14 cellular contexts compared by ENCODE assay signal in genomic region chr7:101108961-101109360, GRCh38. TPM values are rescaled to one million over a fixed set of nuclear protein-coding genes. Genes with fewer than 3 reads are reported as not detected.
DNase-seq lines count a peak whose midpoint lies in the region; ATAC-seq and TF ChIP-seq lines count a peak whose summit lies in the region.
"Had no signal": no experiment of that assay in that cellular context is flagged by ENCODE, and none has a peak within 500 bp of the region (broad histone marks: within the 10 kb centered on the region; RNA-seq: fewer than 3 reads in every experiment).

No MANE protein-coding gene starts in this region.

- ATAC-seq in Right ventricle myocardium superior (ENCODE audit: poor library complexity) (no peak), lower lobe of right lung (no peak)
- ATAC-seq: activated CD4-positive, CD25-positive, alpha-beta regulatory T cell treated with anti-CD3 and anti-CD28 coated beads, Interleukin-2, amount 50 U/mL, for 24 hours; activated T-cell treated with anti-CD3 and anti-CD28 coated beads, Interleukin-2, amount 50 U/mL, for 72 hours had no signal

- H3K27me3 ChIP-seq in right atrium auricular region (no peaks in the 10 kb centered on the region), ascending aorta (no peaks in the 10 kb centered on the region), lower lobe of right lung (ENCODE audit: low read depth) (no peaks in the 10 kb centered on the region), vagina (no peaks in the 10 kb centered on the region), testis (no peaks in the 10 kb centered on the region)
- H3K27me3 ChIP-seq: left lung had no signal

- intact Hi-C loops in Right ventricle myocardium superior (cut with DNase I), result no loop called here
- intact Hi-C loops in ascending aorta (cut with DNase I), result no loop called here
- intact Hi-C loops in lower lobe of right lung (cut with DNase I), result no loop called here
- intact Hi-C loops in vagina (cut with DNase I), result no loop called here
- intact Hi-C loops in testis (cut with DNase I; ENCODE audit: low total_unique reads), result no loop called here

- no peak overlapping the region for H3K4me3 ChIP-seq in right atrium auricular region
- no peak overlapping the region for H3K4me3 ChIP-seq in ascending aorta
- H3K4me3 ChIP-seq in lower lobe of right lung, result no peak overlapping the region
- H3K4me3 ChIP-seq in vagina, result no peak overlapping the region
- no peak overlapping the region for H3K4me3 ChIP-seq in testis
- H3K4me3 ChIP-seq: left lung had no signal

- 77 to 80% methylated on average over 5 to 7 of the region's 7 CpGs for WGBS in testis, 2 donors

- TF ChIP-seq CTCF in right atrium auricular region (IDR thresholded peaks at IDR 0.05) (no peak), ascending aorta (IDR thresholded peaks at IDR 0.05) (no peak), lower lobe of right lung (IDR thresholded peaks at IDR 0.05) (no peak), vagina (IDR thresholded peaks at IDR 0.05) (no peak), testis (IDR thresholded peaks at IDR 0.05) (no peak)

- H3K9me3 ChIP-seq in right atrium auricular region, result no peaks in the 10 kb centered on the region
- H3K9me3 ChIP-seq in ascending aorta, result no peaks in the 10 kb centered on the region
- H3K9me3 ChIP-seq in lower lobe of right lung, result no peaks in the 10 kb centered on the region
- H3K9me3 ChIP-seq in vagina, result no peaks in the 10 kb centered on the region
- no peaks in the 10 kb centered on the region for H3K9me3 ChIP-seq in testis
- H3K9me3 ChIP-seq: left lung had no signal

- H3K27ac ChIP-seq in right atrium auricular region (peak overlapping the region; percentile 40 to 46), ascending aorta (peak overlapping the region; percentile 12 to 53), lower lobe of right lung (peak overlapping the region; percentile 56), vagina (peak overlapping the region; percentile 4), testis (peak overlapping the region in 1 of 2 donors; percentile 63)

- TF ChIP-seq POLR2A in vagina (IDR thresholded peaks at IDR 0.05) (no peak), testis (IDR thresholded peaks at IDR 0.05) (no peak)

- H3K36me3 ChIP-seq in right atrium auricular region (no peaks in the 10 kb centered on the region), ascending aorta (no peaks in the 10 kb centered on the region), lower lobe of right lung (no peaks in the 10 kb centered on the region), vagina (no peaks in the 10 kb centered on the region), testis (ENCODE audit: low read depth, missing control alignments) (no peaks in the 10 kb centered on the region)
- H3K36me3 ChIP-seq: left lung had no signal

- DNase-seq in right atrium auricular region (ENCODE audit: low spot score) (no peak), Right ventricle myocardium superior (no peak), ascending aorta (ENCODE audit: low spot score in 2 of 2) (no peak), lower lobe of right lung (no peak), vagina (ENCODE audit: extremely low spot score in 2 of 2) (no peak), COR-L47 (lab: John Stamatoyannopoulos, UW) (no peak), testis (no peak)
- DNase-seq in central memory CD4-positive, alpha-beta T cell, result no peak
- DNase-seq: activated T-cell treated with anti-CD3 and anti-CD28 coated beads, Interleukin-2, amount 50 U/mL, for 72 hours; effector CD4-positive, alpha-beta T cell; MM.1S had no signal

- H3K4me1 ChIP-seq in right atrium auricular region, result peaks cover 0 to 35% of the 10 kb centered on the region in 2 donors
- no peaks in the 10 kb centered on the region for H3K4me1 ChIP-seq in ascending aorta
- peaks cover 42% of the 10 kb centered on the region for H3K4me1 ChIP-seq in lower lobe of right lung
- no peaks in the 10 kb centered on the region for H3K4me1 ChIP-seq in vagina
- H3K4me1 ChIP-seq in testis, result peaks cover 17% of the 10 kb centered on the region

RNA-seq across cellular contexts. Expression of gene SERPINE1, which starts 17.9 kb away (rescaled TPM):
- total RNA-seq in right atrium auricular region (10 to 100 TPM; 28.0 to 40.8 TPM), Right ventricle myocardium superior (1.6 TPM), ascending aorta (1,267 TPM), lower lobe of right lung (15.4 TPM), vagina (14.7 TPM), testis (1 to 10 TPM; 5.6 to 5.8 TPM)
- polyA plus RNA-seq in testis (ENCODE audit: insufficient read depth, low read depth, low replicate concordance), result 7.6 TPM

RNA-seq across cellular contexts. Expression of gene TRIM56, which starts 23.7 kb away (rescaled TPM):
- total RNA-seq in right atrium auricular region (10 to 100 TPM; 10.2 to 15.2 TPM), Right ventricle myocardium superior (16.7 TPM), ascending aorta (29.6 TPM), lower lobe of right lung (61.9 TPM), vagina (19.4 TPM), testis (10 to 100 TPM; 15.3 to 20.4 TPM)
- polyA plus RNA-seq in testis (ENCODE audit: insufficient read depth, low read depth, low replicate concordance), result 8.7 TPM

RNA-seq across cellular contexts. Expression of gene AP1S1, which starts 45.3 kb away (rescaled TPM):
- total RNA-seq in right atrium auricular region (10 to 100 TPM; 16.1 to 18.8 TPM), Right ventricle myocardium superior (14.1 TPM), ascending aorta (77.4 TPM), lower lobe of right lung (28.4 TPM), vagina (42.5 TPM), testis (10 to 100 TPM; 31.7 to 54.8 TPM)
- polyA plus RNA-seq in testis (ENCODE audit: insufficient read depth, low read depth, low replicate concordance), result 46.3 TPM

RNA-seq across cellular contexts. Expression of gene VGF, which starts 56.4 kb away (rescaled TPM):
- not detected for total RNA-seq in right atrium auricular region
- total RNA-seq in Right ventricle myocardium superior, result not detected
- not detected for total RNA-seq in ascending aorta
- total RNA-seq in lower lobe of right lung, result 0.15 TPM
- total RNA-seq in vagina, result 1.2 TPM
- 1 to 10 TPM; 1.2 to 2.3 TPM for total RNA-seq in testis
- 0.87 TPM for polyA plus RNA-seq in testis (ENCODE audit: insufficient read depth, low read depth, low replicate concordance)
- total RNA-seq: left lung, urinary bladder had no signal

Comparison
In these comparisons a context has a peak if more than half of its experiments do, and no peak if none do; other contexts are left out.
1. RNA of gene SERPINE1, which starts 17.9 kb away (total RNA-seq): 1,267 TPM in ascending aorta (single experiment); 28.0 to 40.8 TPM in right atrium auricular region, 15.4 TPM in lower lobe of right lung (single experiment), 14.7 TPM in vagina (single experiment), 5.6 to 5.8 TPM in testis and 1.6 TPM in Right ventricle myocardium superior (single experiment); every median in the first group is over 10 times any median in the second.